Comparison of ENCODE assay signal across 2 cellular contexts in genomic region chr1:212910213-212910612, GRCh38. TPM values are rescaled to one million over a fixed set of nuclear protein-coding genes. Genes with fewer than 3 reads are reported as not detected.
"Had no signal": no experiment of that assay in that cellular context is flagged by ENCODE, and none has a peak within 500 bp of the region (broad histone marks: within the 10 kb centered on the region; RNA-seq: fewer than 3 reads in every experiment).

No MANE protein-coding gene starts in this region.

RNA-seq across cellular contexts. Expression of gene VASH2, which starts 40.1 kb away (rescaled TPM):
- total RNA-seq: MCF 10A, PC-9 had no signal
